Comparison of ENCODE assay signal across 1 cellular context in genomic region chr13:21106089-21106488, GRCh38.
TF ChIP-seq lines count a peak whose summit lies in the region.

No MANE protein-coding gene starts in this region.

TF ChIP-seq in IMR-90, 13 proteins besides CTCF, POLR2A, EP300 and RAD21:
- TF ChIP-seq, protein P1, sequence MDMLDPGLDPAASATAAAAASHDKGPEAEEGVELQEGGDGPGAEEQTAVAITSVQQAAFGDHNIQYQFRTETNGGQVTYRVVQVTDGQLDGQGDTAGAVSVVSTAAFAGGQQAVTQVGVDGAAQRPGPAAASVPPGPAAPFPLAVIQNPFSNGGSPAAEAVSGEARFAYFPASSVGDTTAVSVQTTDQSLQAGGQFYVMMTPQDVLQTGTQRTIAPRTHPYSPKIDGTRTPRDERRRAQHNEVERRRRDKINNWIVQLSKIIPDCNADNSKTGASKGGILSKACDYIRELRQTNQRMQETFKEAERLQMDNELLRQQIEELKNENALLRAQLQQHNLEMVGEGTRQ (IDR thresholded peaks at IDR 0.05; ENCODE audit: low read depth, low read length): peak; percentile 61; the same call in 1 of the 2 replicates
- no peak for TF ChIP-seq FOS (IDR thresholded peaks at IDR 0.05; ENCODE audit: low read depth, low read length)
